Comparison of ENCODE assay signal across 1 cellular context in genomic region chr20:1212607-1213396, GRCh38.
TF ChIP-seq lines count a peak whose summit lies in the region.

No MANE protein-coding gene starts in this region.

TF ChIP-seq in HepG2, 621 proteins besides CTCF, POLR2A, EP300 and RAD21 (continued from another document and continues in another):
- TF ChIP-seq ZHX2 (IDR thresholded peaks at IDR 0.05; ENCODE audit: low read depth) (no peak), ZHX2 (CRISPR knock-in tag; IDR thresholded peaks at IDR 0.05; ENCODE audit: borderline replicate concordance) (no peak), MAF1 (CRISPR knock-in tag; IDR thresholded peaks at IDR 0.05; ENCODE audit: borderline replicate concordance) (no peak), ZSCAN31 (CRISPR knock-in tag; IDR thresholded peaks at IDR 0.05; ENCODE audit: low read depth) (no peak; the same call in 1 of the 2 replicates), ZNF350 (CRISPR knock-in tag; IDR thresholded peaks at IDR 0.05; ENCODE audit: borderline replicate concordance, low read depth) (peak; percentile 46; the same call in 1 of the 2 replicates), TERF1 (CRISPR knock-in tag; IDR thresholded peaks at IDR 0.05) (no peak), NPAS2 (CRISPR knock-in tag; IDR thresholded peaks at IDR 0.05; ENCODE audit: borderline replicate concordance) (no peak), CREB1 (IDR thresholded peaks at IDR 0.05) (no peak), CREB1 (CRISPR knock-in tag; IDR thresholded peaks at IDR 0.05) (no peak), ZNF234 (CRISPR knock-in tag; conservative IDR thresholded peaks at IDR 0.05) (no peak), TCF7L2 (IDR thresholded peaks at IDR 0.05; ENCODE audit: low read depth, low read length) (no peak), NR2F1 (CRISPR knock-in tag; IDR thresholded peaks at IDR 0.05) (no peak), RAD51 (IDR thresholded peaks at IDR 0.05; ENCODE audit: borderline replicate concordance) (no peak), HMGA1 (CRISPR knock-in tag; conservative IDR thresholded peaks at IDR 0.05) (no peak), MXD4 (CRISPR knock-in tag; IDR thresholded peaks at IDR 0.05) (peak; percentile 70; the same call in 1 of the 2 replicates), ISL2 (CRISPR knock-in tag; IDR thresholded peaks at IDR 0.05) (no peak), ZNF34 (CRISPR knock-in tag; IDR thresholded peaks at IDR 0.05; ENCODE audit: borderline replicate concordance) (no peak), DDIT3 (CRISPR knock-in tag; IDR thresholded peaks at IDR 0.05) (no peak), ZNF724P (CRISPR knock-in tag; IDR thresholded peaks at IDR 0.05; ENCODE audit: borderline replicate concordance) (no peak), ASH2L (IDR thresholded peaks at IDR 0.05; ENCODE audit: insufficient read length, low read depth, low read length) (peak; percentile 59), ZNF326 (CRISPR knock-in tag; IDR thresholded peaks at IDR 0.05; ENCODE audit: borderline replicate concordance) (no peak), NFYC (CRISPR knock-in tag; IDR thresholded peaks at IDR 0.05) (no peak), ZNF878 (CRISPR knock-in tag; IDR thresholded peaks at IDR 0.05) (no peak), ZNF260 (CRISPR knock-in tag; IDR thresholded peaks at IDR 0.05; ENCODE audit: borderline replicate concordance, low read depth) (no peak), ATF4 (CRISPR knock-in tag; IDR thresholded peaks at IDR 0.05) (no peak), SNAPC2 (CRISPR knock-in tag; IDR thresholded peaks at IDR 0.05) (no peak), ZFP62 (CRISPR knock-in tag; IDR thresholded peaks at IDR 0.05) (no peak), ELF1 (CRISPR knock-in tag; IDR thresholded peaks at IDR 0.05) (peak; percentile 80), ZNF382 (CRISPR knock-in tag; IDR thresholded peaks at IDR 0.05; ENCODE audit: borderline replicate concordance) (no peak), ZGPAT (CRISPR knock-in tag; IDR thresholded peaks at IDR 0.05) (peak; percentile 62; the same call in 1 of the 2 replicates), FOXO1 (CRISPR knock-in tag; IDR thresholded peaks at IDR 0.05) (peak; percentile 86), RXRB (CRISPR knock-in tag; IDR thresholded peaks at IDR 0.05; ENCODE audit: borderline replicate concordance) (peak; percentile 66), ZNF10 (CRISPR knock-in tag; IDR thresholded peaks at IDR 0.05; ENCODE audit: borderline replicate concordance, low read depth) (no peak), ZFP82 (CRISPR knock-in tag; IDR thresholded peaks at IDR 0.05; ENCODE audit: borderline replicate concordance) (no peak), HCFC1 (IDR thresholded peaks at IDR 0.05; ENCODE audit: low read depth, low read length) (no peak), ZNF383 (CRISPR knock-in tag; IDR thresholded peaks at IDR 0.05; ENCODE audit: borderline replicate concordance) (no peak), FOXK2 (IDR thresholded peaks at IDR 0.05) (no peak), HMGXB4 (CRISPR knock-in tag; IDR thresholded peaks at IDR 0.05; ENCODE audit: borderline replicate concordance in 1 of 2, low read depth in 1 of 2) (peak; percentile 63 to 94; a peak in 3 of 4 replicates), THAP9 (CRISPR knock-in tag; IDR thresholded peaks at IDR 0.05; ENCODE audit: borderline replicate concordance) (no peak), SAFB2 (CRISPR knock-in tag; IDR thresholded peaks at IDR 0.05; ENCODE audit: borderline replicate concordance, low read depth) (no peak), PAF1 (CRISPR knock-in tag; IDR thresholded peaks at IDR 0.05) (no peak), BCL6 (CRISPR knock-in tag; IDR thresholded peaks at IDR 0.05) (peak; percentile 57), CEBPB (IDR thresholded peaks at IDR 0.05; ENCODE audit: borderline replicate concordance, low read depth, low read length) (no peak), HNRNPL (IDR thresholded peaks at IDR 0.05; ENCODE audit: low read depth, low read length) (no peak), ZSCAN9 (CRISPR knock-in tag; IDR thresholded peaks at IDR 0.05; ENCODE audit: borderline replicate concordance) (no peak), FOXA1 (IDR thresholded peaks at IDR 0.05) (no peak), FOXA1 (CRISPR knock-in tag; IDR thresholded peaks at IDR 0.05) (0 out of 2 replicates have a peak, but pooled peaks have one; percentile 35), NFKBIZ (CRISPR knock-in tag; IDR thresholded peaks at IDR 0.05) (no peak), ATF5 (CRISPR knock-in tag; IDR thresholded peaks at IDR 0.05; ENCODE audit: low read depth) (no peak), ZNF567 (CRISPR knock-in tag; IDR thresholded peaks at IDR 0.05; ENCODE audit: borderline replicate concordance) (no peak)
